ENCODE assay signal across 18 cellular contexts in genomic region chr5:177557796-177558195, GRCh38. TPM values are rescaled to one million over a fixed set of nuclear protein-coding genes. Genes with fewer than 3 reads are reported as not detected.
A peak's percentile ranks its signal among the peaks of the same experiment; 100 is the strongest.
DNase-seq lines count a peak whose midpoint lies in the region; ATAC-seq and TF ChIP-seq lines count a peak whose summit lies in the region.
"Had no signal": no experiment of that assay in that cellular context is flagged by ENCODE, and none has a peak within 500 bp of the region (broad histone marks: within the 10 kb centered on the region; RNA-seq: fewer than 3 reads in every experiment).

No MANE protein-coding gene starts in this region.

- H3K36me3 ChIP-seq in Loucy (ENCODE audit: insufficient read depth, low read length) (no peaks in the 10 kb centered on the region), mesodermal cell (ENCODE audit: control insufficient read depth, insufficient read depth, low read length) (peaks cover 1% of the 10 kb centered on the region), psoas muscle (ENCODE audit: insufficient read depth in 1 of 2, low read depth in 1 of 2) (peaks cover 0 to 2% of the 10 kb centered on the region in 2 donors), testis (ENCODE audit: low read depth, missing control alignments) (no peaks in the 10 kb centered on the region)
- H3K36me3 ChIP-seq: SJCRH30 had no signal

- TF ChIP-seq CTCF in activated CD8-positive, alpha-beta T cell treated with anti-CD3 and anti-CD28 coated beads for 36 hours (IDR thresholded peaks at IDR 0.05) = no peak
- TF ChIP-seq CTCF in Loucy (conservative IDR thresholded peaks at IDR 0.05; ENCODE audit: low read length) (no peak), psoas muscle (IDR thresholded peaks at IDR 0.05) (no peak), testis (IDR thresholded peaks at IDR 0.05) (no peak)

- CTCF ChIA-PET in activated CD8-positive, alpha-beta T cell treated with anti-CD3 and anti-CD28 coated beads, Interleukin-2, amount 10 ng/mL, durations not matched to agents 7 days and 5 days (lab: Charles Lee) = interaction anchor here (0.9 kb wide), 1 partner anchor 9 kb away, joined by 3 read pairs; no protein-coding TSS in a partner anchor
- CTCF ChIA-PET in activated CD8-positive, alpha-beta T cell treated with anti-CD3 and anti-CD28 coated beads for 36 hours (lab: Charles Lee) = interaction anchor here (1.4 to 1.5 kb wide), 2 partner anchors 49 to 56 kb away, joined by 4 to 5 read pairs; no protein-coding TSS in a partner anchor
- CTCF ChIA-PET in activated CD4-positive, alpha-beta T cell treated with anti-CD3 and anti-CD28 coated beads for 36 hours (lab: Charles Lee) = interaction anchor here (0.7 to 1.6 kb wide), 3 partner anchors 12 to 421 kb away, joined by 3 to 4 read pairs (median 3); no protein-coding TSS in a partner anchor

- no peaks in the 10 kb centered on the region for H3K9me3 Mint-ChIP-seq in activated CD8-positive, alpha-beta T cell treated with anti-CD3 and anti-CD28 coated beads, Interleukin-2, amount 10 ng/mL, durations not matched to agents 7 days and 5 days (ENCODE audit: insufficient read depth)
- H3K9me3 Mint-ChIP-seq in activated CD8-positive, alpha-beta T cell treated with anti-CD3 and anti-CD28 coated beads for 36 hours = no peaks in the 10 kb centered on the region
- no peaks in the 10 kb centered on the region for H3K9me3 Mint-ChIP-seq in activated CD4-positive, alpha-beta T cell treated with anti-CD3 and anti-CD28 coated beads for 36 hours (ENCODE audit: low read depth)

- 85 to 90% methylated on average over 2 to 4 of the region's 5 CpGs for WGBS in mesodermal cell (ENCODE audit: insufficient coverage in 2 of 2), 2 experiments
- 74 to 77% (median 75%) methylated on average over 5 of the region's 5 CpGs for WGBS in psoas muscle, 3 donors
- WGBS in testis, 2 donors = 81 to 84% methylated on average over 5 of the region's 5 CpGs

- peak overlapping the region; percentile 16 for H3K27ac ChIP-seq in mesodermal cell (ENCODE audit: low read depth, low read length, severe bottlenecking)
- peak overlapping the region; percentile 56 for H3K27ac ChIP-seq in psoas muscle
- H3K27ac ChIP-seq in testis = no peak overlapping the region
- H3K27ac ChIP-seq: GM23248, SJCRH30 had no signal

- peaks cover 11% of the 10 kb centered on the region for H4K20me1 ChIP-seq in Loucy (ENCODE audit: insufficient read depth, low read length, poor library complexity, severe bottlenecking)

- H3K9ac ChIP-seq in Loucy (ENCODE audit: low read depth, low read length, poor library complexity, severe bottlenecking) = peak overlapping the region; percentile 72
- H3K9ac ChIP-seq: GM23248 had no signal

- peaks cover 1% of the 10 kb centered on the region for H3K36me3 Mint-ChIP-seq in activated CD8-positive, alpha-beta T cell treated with anti-CD3 and anti-CD28 coated beads, Interleukin-2, amount 10 ng/mL, durations not matched to agents 7 days and 5 days (ENCODE audit: low read depth)
- peaks cover 4% of the 10 kb centered on the region for H3K36me3 Mint-ChIP-seq in activated CD8-positive, alpha-beta T cell treated with anti-CD3 and anti-CD28 coated beads for 36 hours (ENCODE audit: low read depth)
- H3K36me3 Mint-ChIP-seq in activated CD4-positive, alpha-beta T cell treated with anti-CD3 and anti-CD28 coated beads for 36 hours (ENCODE audit: low read depth) = peaks cover 5% of the 10 kb centered on the region

- H3K27me3 ChIP-seq in Loucy (ENCODE audit: insufficient read depth, low read length, poor library complexity, severe bottlenecking) (no peaks in the 10 kb centered on the region), psoas muscle (ENCODE audit: insufficient read depth in 3 of 3, low read length in 2 of 3) (no peaks in the 10 kb centered on the region), testis (no peaks in the 10 kb centered on the region)
- H3K27me3 ChIP-seq: SJCRH30 had no signal

- DNase-seq in activated CD8-positive, alpha-beta T cell treated with anti-CD3 and anti-CD28 coated beads, Interleukin-2, amount 10 ng/mL, durations not matched to agents 7 days and 5 days = no peak
- no peak for DNase-seq in activated CD8-positive, alpha-beta T cell treated with anti-CD3 and anti-CD28 coated beads for 36 hours
- no peak for DNase-seq in psoas muscle
- no peak for DNase-seq in testis
- DNase-seq in activated CD4-positive, alpha-beta T cell treated with anti-CD3 and anti-CD28 coated beads for 36 hours = no peak
- no peak for DNase-seq in activated gamma-delta T cell (lab: John Stamatoyannopoulos, UW)
- DNase-seq: DMS53, GM23248, H7, MM.1S, NCI-H2029, NCI-H446, NCI-H524 treated with DMSO at 0.1 percent for 48 hours, NCI-H774, PC-3 had no signal

- no peak for TF ChIP-seq POLR2A in testis (IDR thresholded peaks at IDR 0.05)

- H3K9me3 ChIP-seq in Loucy (ENCODE audit: insufficient read depth, low read depth, low read length) (no peaks in the 10 kb centered on the region), mesodermal cell (ENCODE audit: control insufficient read depth, low read length) (peaks cover 3% of the 10 kb centered on the region), psoas muscle (no peaks in the 10 kb centered on the region), testis (no peaks in the 10 kb centered on the region)

- H3F3A ChIP-seq in Loucy (ENCODE audit: low read depth) = no peaks in the 10 kb centered on the region

- H3K4me2 ChIP-seq in Loucy (ENCODE audit: low read depth, low read length, poor library complexity, severe bottlenecking) = no peak overlapping the region

- H3K4me1 ChIP-seq in Loucy (ENCODE audit: insufficient read depth, low read length, poor library complexity, severe bottlenecking) (peaks cover 16% of the 10 kb centered on the region), mesodermal cell (ENCODE audit: control insufficient read depth, insufficient read depth, low read length, poor library complexity, severe bottlenecking) (peaks cover 6% of the 10 kb centered on the region), psoas muscle (peaks cover 21% of the 10 kb centered on the region), testis (peaks cover 17% of the 10 kb centered on the region)

- peak overlapping the region; percentile 57 for H3K27ac Mint-ChIP-seq in activated CD8-positive, alpha-beta T cell treated with anti-CD3 and anti-CD28 coated beads, Interleukin-2, amount 10 ng/mL, durations not matched to agents 7 days and 5 days
- no peak overlapping the region for H3K27ac Mint-ChIP-seq in activated CD8-positive, alpha-beta T cell treated with anti-CD3 and anti-CD28 coated beads for 36 hours
- H3K27ac Mint-ChIP-seq in activated CD4-positive, alpha-beta T cell treated with anti-CD3 and anti-CD28 coated beads for 36 hours = no peak overlapping the region

- no peaks in the 10 kb centered on the region for H3K27me3 Mint-ChIP-seq in activated CD8-positive, alpha-beta T cell treated with anti-CD3 and anti-CD28 coated beads, Interleukin-2, amount 10 ng/mL, durations not matched to agents 7 days and 5 days (ENCODE audit: low read depth)
- no peaks in the 10 kb centered on the region for H3K27me3 Mint-ChIP-seq in activated CD8-positive, alpha-beta T cell treated with anti-CD3 and anti-CD28 coated beads for 36 hours
- no peaks in the 10 kb centered on the region for H3K27me3 Mint-ChIP-seq in activated CD4-positive, alpha-beta T cell treated with anti-CD3 and anti-CD28 coated beads for 36 hours

- peak overlapping the region; percentile 61 for H3K4me3 ChIP-seq in Loucy (ENCODE audit: low read length, poor library complexity, severe bottlenecking)
- no peak overlapping the region for H3K4me3 ChIP-seq in mesodermal cell (ENCODE audit: extremely low read depth, insufficient read depth, low read length, poor library complexity, severe bottlenecking)
- H3K4me3 ChIP-seq in psoas muscle = no peak overlapping the region
- no peak overlapping the region for H3K4me3 ChIP-seq in testis
- H3K4me3 ChIP-seq: GM23248, SJCRH30 had no signal

- peaks cover 18% of the 10 kb centered on the region for H3K79me2 ChIP-seq in Loucy (ENCODE audit: insufficient read depth, low read length)

- H2AFZ ChIP-seq in Loucy (ENCODE audit: low read length) = no peak overlapping the region
- H2AFZ ChIP-seq: GM23248 had no signal

- intact Hi-C loops in activated CD8-positive, alpha-beta T cell treated with anti-CD3 and anti-CD28 coated beads for 36 hours (cut with micrococcal nuclease) = no loop called here
- intact Hi-C loops in psoas muscle (cut with DNase I) (no loop called here), testis (cut with DNase I; ENCODE audit: low total_unique reads) (no loop called here)
- intact Hi-C loops in activated CD4-positive, alpha-beta T cell treated with anti-CD3 and anti-CD28 coated beads for 36 hours (cut with DNase I, micrococcal nuclease) = loop anchor here in 1 of 2 experiments (10.0 kb wide), 1 partner anchor 553 kb away; the partner anchor contains the start of gene UIMC1

- no peak for ATAC-seq in activated CD8-positive, alpha-beta T cell treated with anti-CD3 and anti-CD28 coated beads, Interleukin-2, amount 10 ng/mL, durations not matched to agents 7 days and 5 days
- ATAC-seq in activated CD8-positive, alpha-beta T cell treated with anti-CD3 and anti-CD28 coated beads for 36 hours = no peak
- no peak for ATAC-seq in psoas muscle
- ATAC-seq in activated CD4-positive, alpha-beta T cell treated with anti-CD3 and anti-CD28 coated beads for 36 hours = no peak
- ATAC-seq: PC-3 had no signal

- no peaks in the 10 kb centered on the region for H3K9me2 ChIP-seq in Loucy (replicated peaks; ENCODE audit: low read depth, low read length)

- H3K4me1 Mint-ChIP-seq in activated CD8-positive, alpha-beta T cell treated with anti-CD3 and anti-CD28 coated beads, Interleukin-2, amount 10 ng/mL, durations not matched to agents 7 days and 5 days (ENCODE audit: low read depth) = peaks cover 31% of the 10 kb centered on the region
- H3K4me1 Mint-ChIP-seq in activated CD8-positive, alpha-beta T cell treated with anti-CD3 and anti-CD28 coated beads for 36 hours (ENCODE audit: low read depth) = peaks cover 16% of the 10 kb centered on the region
- peaks cover 13% of the 10 kb centered on the region for H3K4me1 Mint-ChIP-seq in activated CD4-positive, alpha-beta T cell treated with anti-CD3 and anti-CD28 coated beads for 36 hours

- POLR2A ChIA-PET in activated CD8-positive, alpha-beta T cell treated with anti-CD3 and anti-CD28 coated beads, Interleukin-2, amount 10 ng/mL, durations not matched to agents 7 days and 5 days (lab: Charles Lee) = no interaction called here
- POLR2A ChIA-PET in activated CD8-positive, alpha-beta T cell treated with anti-CD3 and anti-CD28 coated beads for 36 hours (lab: Charles Lee) = no interaction called here
- POLR2A ChIA-PET in activated CD4-positive, alpha-beta T cell treated with anti-CD3 and anti-CD28 coated beads for 36 hours (lab: Charles Lee) = no interaction called here

- no peak overlapping the region for H3K4me3 Mint-ChIP-seq in activated CD8-positive, alpha-beta T cell treated with anti-CD3 and anti-CD28 coated beads, Interleukin-2, amount 10 ng/mL, durations not matched to agents 7 days and 5 days
- H3K4me3 Mint-ChIP-seq in activated CD8-positive, alpha-beta T cell treated with anti-CD3 and anti-CD28 coated beads for 36 hours = no peak overlapping the region
- no peak overlapping the region for H3K4me3 Mint-ChIP-seq in activated CD4-positive, alpha-beta T cell treated with anti-CD3 and anti-CD28 coated beads for 36 hours

RNA-seq across cellular contexts. Expression of gene FAM193B, which starts 3.4 kb away (rescaled TPM):
- 100 to 1,000 TPM in 1 of 2 experiments, 10 to 100 TPM in 1; 95.8 to 105 TPM for total RNA-seq in activated CD8-positive, alpha-beta T cell treated with anti-CD3 and anti-CD28 coated beads, Interleukin-2, amount 10 ng/mL, durations not matched to agents 7 days and 5 days
- 10 to 100 TPM; 71.4 to 76.7 TPM for total RNA-seq in activated CD8-positive, alpha-beta T cell treated with anti-CD3 and anti-CD28 coated beads for 36 hours
- 84.5 TPM for polyA plus RNA-seq in mesodermal cell (2013, experiment 1 of 2)
- polyA plus RNA-seq in mesodermal cell (2013, experiment 2 of 2) = 80.8 TPM
- 10 to 100 TPM; 27.2 to 36.7 (median 30.3) TPM for total RNA-seq in psoas muscle
- polyA plus RNA-seq in psoas muscle = 10 to 100 TPM; 26.9 to 31.2 (median 27.0) TPM
- total RNA-seq in testis = 100 to 1,000 TPM; 111 to 157 TPM
- 81.3 TPM for polyA plus RNA-seq in testis (ENCODE audit: insufficient read depth, low read depth, low replicate concordance)
- 10 to 100 TPM; 63.6 to 77.7 TPM for total RNA-seq in activated CD4-positive, alpha-beta T cell treated with anti-CD3 and anti-CD28 coated beads for 36 hours

RNA-seq across cellular contexts. Expression of gene TMED9, which starts 34.2 kb away (rescaled TPM):
- total RNA-seq in activated CD8-positive, alpha-beta T cell treated with anti-CD3 and anti-CD28 coated beads, Interleukin-2, amount 10 ng/mL, durations not matched to agents 7 days and 5 days = 100 to 1,000 TPM; 104 to 109 TPM
- 100 to 1,000 TPM; 118 to 120 TPM for total RNA-seq in activated CD8-positive, alpha-beta T cell treated with anti-CD3 and anti-CD28 coated beads for 36 hours
- 316 TPM for polyA plus RNA-seq in mesodermal cell (2013, experiment 1 of 2)
- 273 TPM for polyA plus RNA-seq in mesodermal cell (2013, experiment 2 of 2)
- total RNA-seq in psoas muscle (10 to 100 TPM; 47.5 to 71.9 (median 56.7) TPM), testis (100 to 1,000 TPM; 122 to 128 TPM)
- polyA plus RNA-seq in psoas muscle (100 to 1,000 TPM in 2 of 3 donors, 10 to 100 TPM in 1; 78.3 to 185 (median 115) TPM), testis (ENCODE audit: insufficient read depth, low read depth, low replicate concordance) (140 TPM)
- total RNA-seq in activated CD4-positive, alpha-beta T cell treated with anti-CD3 and anti-CD28 coated beads for 36 hours = 100 to 1,000 TPM in 1 of 2 experiments, 10 to 100 TPM in 1; 83.2 to 109 TPM

RNA-seq across cellular contexts. Expression of gene DDX41, which starts 41.0 kb away (rescaled TPM):
- total RNA-seq in activated CD8-positive, alpha-beta T cell treated with anti-CD3 and anti-CD28 coated beads, Interleukin-2, amount 10 ng/mL, durations not matched to agents 7 days and 5 days = 100 to 1,000 TPM; 135 to 149 TPM
- total RNA-seq in activated CD8-positive, alpha-beta T cell treated with anti-CD3 and anti-CD28 coated beads for 36 hours = 100 to 1,000 TPM; 226 to 228 TPM
- polyA plus RNA-seq in mesodermal cell (2013, experiment 1 of 2) = 65.4 TPM
- polyA plus RNA-seq in mesodermal cell (2013, experiment 2 of 2) = 52.5 TPM
- total RNA-seq in psoas muscle (10 to 100 TPM; 37.2 to 41.0 (median 40.2) TPM), testis (100 to 1,000 TPM; 193 to 197 TPM)
- polyA plus RNA-seq in psoas muscle (10 to 100 TPM; 45.6 to 71.6 (median 57.3) TPM), testis (ENCODE audit: insufficient read depth, low read depth, low replicate concordance) (99.1 TPM)
- 100 to 1,000 TPM; 192 to 197 TPM for total RNA-seq in activated CD4-positive, alpha-beta T cell treated with anti-CD3 and anti-CD28 coated beads for 36 hours

RNA-seq across cellular contexts. Expression of gene B4GALT7, which starts 42.1 kb away (rescaled TPM):
- 10 to 100 TPM; 17.3 to 19.5 TPM for total RNA-seq in activated CD8-positive, alpha-beta T cell treated with anti-CD3 and anti-CD28 coated beads, Interleukin-2, amount 10 ng/mL, durations not matched to agents 7 days and 5 days
- total RNA-seq in activated CD8-positive, alpha-beta T cell treated with anti-CD3 and anti-CD28 coated beads for 36 hours = 10 to 100 TPM; 19.3 to 21.9 TPM
- 28.4 TPM for polyA plus RNA-seq in mesodermal cell (2013, experiment 1 of 2)
- polyA plus RNA-seq in mesodermal cell (2013, experiment 2 of 2) = 21.6 TPM
- total RNA-seq in psoas muscle = 10 to 100 TPM; 12.7 to 18.5 (median 14.1) TPM
- polyA plus RNA-seq in psoas muscle = 10 to 100 TPM; 13.0 to 23.1 (median 15.1) TPM
- 10 to 100 TPM; 49.9 to 55.7 TPM for total RNA-seq in testis
- 39.9 TPM for polyA plus RNA-seq in testis (ENCODE audit: insufficient read depth, low read depth, low replicate concordance)
- total RNA-seq in activated CD4-positive, alpha-beta T cell treated with anti-CD3 and anti-CD28 coated beads for 36 hours = 10 to 100 TPM; 16.3 to 18.1 TPM

RNA-seq across cellular contexts. Expression of gene DOK3, which starts 48.2 kb away (rescaled TPM):
- total RNA-seq in activated CD8-positive, alpha-beta T cell treated with anti-CD3 and anti-CD28 coated beads, Interleukin-2, amount 10 ng/mL, durations not matched to agents 7 days and 5 days = 1 to 10 TPM; 7.3 to 7.8 TPM
- 1 to 10 TPM; 7.4 to 8.0 TPM for total RNA-seq in activated CD8-positive, alpha-beta T cell treated with anti-CD3 and anti-CD28 coated beads for 36 hours
- polyA plus RNA-seq in mesodermal cell (2013, experiment 1 of 2) = 3.6 TPM
- 2.8 TPM for polyA plus RNA-seq in mesodermal cell (2013, experiment 2 of 2)
- total RNA-seq in psoas muscle (1 to 10 TPM; 2.4 to 5.4 (median 3.1) TPM), testis (10 to 100 TPM; 10.7 to 18.7 TPM)
- polyA plus RNA-seq in psoas muscle (1 to 10 TPM in 2 of 3 donors, under 1 TPM in 1; 0.44 to 5.0 (median 3.8) TPM), testis (ENCODE audit: insufficient read depth, low read depth, low replicate concordance) (10.4 TPM)
- 1 to 10 TPM; 4.2 to 4.8 TPM for total RNA-seq in activated CD4-positive, alpha-beta T cell treated with anti-CD3 and anti-CD28 coated beads for 36 hours

Comparison
In these comparisons a context has a peak if more than half of its experiments do, and no peak if none do; other contexts are left out.
1. H3K27ac ChIP-seq: peak in mesodermal cell (single experiment) and psoas muscle (single experiment); none in testis (0 of 2).